ENCODE assay signal across 16 cellular contexts in genomic region chrX:119760026-119760902, GRCh38. TPM values are rescaled to one million over a fixed set of nuclear protein-coding genes. Genes with fewer than 3 reads are reported as not detected.
A peak's percentile ranks its signal among the peaks of the same experiment; 100 is the strongest.
DNase-seq lines count a peak whose midpoint lies in the region; ATAC-seq and TF ChIP-seq lines count a peak whose summit lies in the region.
"Had no signal": no experiment of that assay in that cellular context is flagged by ENCODE, and none has a peak within 500 bp of the region (broad histone marks: within the 10 kb centered on the region; RNA-seq: fewer than 3 reads in every experiment).

No MANE protein-coding gene starts in this region.

- H3K4me2 ChIP-seq in DOHH2 (ENCODE audit: low read length) = peak overlapping the region; percentile 95

- intact Hi-C loops in left ventricle myocardium superior (cut with micrococcal nuclease) = no loop called here

- H3K9me3 ChIP-seq in DOHH2 (ENCODE audit: control insufficient read depth, insufficient read depth, low read length) (no peaks in the 10 kb centered on the region), Peyer's patch (no peaks in the 10 kb centered on the region)
- H3K9me3 ChIP-seq: breast epithelium, Caco-2, mucosa of descending colon had no signal

- H3K4me1 Mint-ChIP-seq in naive thymus-derived CD8-positive, alpha-beta T cell = peaks cover 17 to 49% (median 40%) of the 10 kb centered on the region in 4 donors

- H3K4me3 ChIP-seq in DOHH2 (ENCODE audit: low read length) = peak overlapping the region; percentile 78
- H3K4me3 ChIP-seq in Peyer's patch = peak overlapping the region; percentile 56 to 66 (median 58)
- H3K4me3 ChIP-seq: mucosa of descending colon had no signal

- H4K20me1 ChIP-seq in DOHH2 (ENCODE audit: control insufficient read depth, insufficient read depth, low read depth, low read length) = no peaks in the 10 kb centered on the region

- H3K27ac Mint-ChIP-seq in naive thymus-derived CD8-positive, alpha-beta T cell = peak overlapping the region in 5 of 10 donors; percentile 19 to 75 (median 40)

- H3K36me3 ChIP-seq in DOHH2 (ENCODE audit: control insufficient read depth, low read length) (no peaks in the 10 kb centered on the region), Peyer's patch (no peaks in the 10 kb centered on the region)
- H3K36me3 ChIP-seq: breast epithelium had no signal

- H3K27ac ChIP-seq in DOHH2 (ENCODE audit: low read depth, low read length) = peak overlapping the region; percentile 67
- H3K27ac ChIP-seq in Peyer's patch = peak overlapping the region in 3 of 4 donors; percentile 75 to 91 (median 86)
- H3K27ac ChIP-seq: breast epithelium, epithelial cell of prostate had no signal

- no peaks in the 10 kb centered on the region for H3K36me3 Mint-ChIP-seq in naive thymus-derived CD8-positive, alpha-beta T cell

- no peaks in the 10 kb centered on the region for H3K9me2 ChIP-seq in DOHH2 (replicated peaks; ENCODE audit: control insufficient read depth, low read length)

- H3K27me3 Mint-ChIP-seq in naive thymus-derived CD8-positive, alpha-beta T cell = no peaks in the 10 kb centered on the region

- POLR2A ChIA-PET in naive thymus-derived CD8-positive, alpha-beta T cell (lab: Charles Lee) = interaction anchor here (0.6 to 6.9 kb wide), 6 partner anchors 14 to 111 kb away, joined by 3 to 43 read pairs (median 6); partner anchors contain the start of genes NDUFA1, RNF113A, RPL39 and SEPTIN6

- TF ChIP-seq CTCF in DOHH2 (IDR thresholded peaks at IDR 0.05; ENCODE audit: low read depth, low read length, poor library complexity, severe bottlenecking) (no peak), Peyer's patch (IDR thresholded peaks at IDR 0.05) (no peak)

- TF ChIP-seq POLR2A in GM19099 (IDR thresholded peaks at IDR 0.05; ENCODE audit: extremely low read depth, insufficient read length, low read depth) (peak; percentile 31), Peyer's patch (IDR thresholded peaks at IDR 0.05) (no peak)

- peak overlapping the region in 9 of 10 donors; percentile 25 to 83 (median 48) for H3K4me3 Mint-ChIP-seq in naive thymus-derived CD8-positive, alpha-beta T cell

- peaks cover 0 to 2% (median 0%) of the 10 kb centered on the region in 9 donors for H3K9me3 Mint-ChIP-seq in naive thymus-derived CD8-positive, alpha-beta T cell

- no peaks in the 10 kb centered on the region for H3K27me3 ChIP-seq in DOHH2 (ENCODE audit: control insufficient read depth, low read length)
- no peaks in the 10 kb centered on the region for H3K27me3 ChIP-seq in Peyer's patch

- H3F3A ChIP-seq in DOHH2 (ENCODE audit: control insufficient read depth, insufficient read depth) = peaks cover 23% of the 10 kb centered on the region

- no peaks in the 10 kb centered on the region for H3K79me2 ChIP-seq in DOHH2 (ENCODE audit: control insufficient read depth, low read length)

- H3K4me1 ChIP-seq in DOHH2 (ENCODE audit: control insufficient read depth, low read length) = peaks cover 73% of the 10 kb centered on the region
- peaks cover 0 to 9% (median 6%) of the 10 kb centered on the region in 4 donors for H3K4me1 ChIP-seq in Peyer's patch
- H3K4me1 ChIP-seq: breast epithelium, Caco-2 had no signal

- peak in 2 of 3 donors; percentile 58 to 66 for DNase-seq in Peyer's patch
- DNase-seq in naive thymus-derived CD8-positive, alpha-beta T cell = no peak
- no peak for DNase-seq in stimulated activated CD4-positive, alpha-beta T cell treated with anti-CD3 and anti-CD28 coated beads, Interleukin-15, amount 100 ng/mL, for 24 hours
- DNase-seq in stimulated activated CD4-positive, alpha-beta T cell treated with anti-CD3 and anti-CD28 coated beads, Interleukin-1b, Interleukin-23, amount 100 ng/mL, for 48 hours = no peak
- DNase-seq in left ventricle myocardium superior = no peak
- DNase-seq: activated T-cell treated with anti-CD3 and anti-CD28 coated beads, Interleukin-2, amount 50 U/mL, for 1 hour; Caco-2; hippocampal formation; NCI-H187 treated with DMSO at 0.1 percent for 48 hours; OCI-M1 had no signal

- ATAC-seq in naive thymus-derived CD8-positive, alpha-beta T cell = no peak
- ATAC-seq in HG02588 (IDR thresholded peaks at IDR 0.05; ENCODE audit: unreplicated experiment) (no peak), left ventricle myocardium superior (no peak)
- ATAC-seq: mucosa of descending colon had no signal

RNA-seq across cellular contexts. Expression of gene SOWAHD, which starts 1.9 kb away (rescaled TPM):
- total RNA-seq in Peyer's patch (1 to 10 TPM in 3 of 4 donors, not detected in 1; 1.3 to 2.7 (median 2.5) TPM), left ventricle myocardium superior (0.32 TPM)
- 1 to 10 TPM; 1.2 to 2.0 TPM for total RNA-seq in naive thymus-derived CD8-positive, alpha-beta T cell
- 1 to 10 TPM in 1 of 3 donors, under 1 TPM in 2; 0.43 to 1.1 (median 0.47) TPM for polyA plus RNA-seq in naive thymus-derived CD8-positive, alpha-beta T cell

RNA-seq across cellular contexts. Expression of gene RPL39, which starts 31.2 kb away (rescaled TPM):
- 1,000 to 10,000 TPM in 2 of 4 donors, 100 to 1,000 TPM in 2; 781 to 2,903 (median 945) TPM for total RNA-seq in Peyer's patch
- total RNA-seq in naive thymus-derived CD8-positive, alpha-beta T cell = 1,000 to 10,000 TPM; 3,863 to 3,911 TPM
- 1,000 to 10,000 TPM; 4,465 to 5,898 (median 5,767) TPM for polyA plus RNA-seq in naive thymus-derived CD8-positive, alpha-beta T cell
- total RNA-seq in left ventricle myocardium superior = 1,069 TPM

Comparison
In these comparisons a context has a peak if more than half of its experiments do, and no peak if none do; other contexts are left out.
1. DNase-seq: peak in Peyer's patch (2 of 3); none in naive thymus-derived CD8-positive, alpha-beta T cell (0 of 10), stimulated activated CD4-positive, alpha-beta T cell treated with anti-CD3 and anti-CD28 coated beads, Interleukin-15, amount 100 ng/mL, for 24 hours (single experiment), stimulated activated CD4-positive, alpha-beta T cell treated with anti-CD3 and anti-CD28 coated beads, Interleukin-1b, Interleukin-23, amount 100 ng/mL, for 48 hours (single experiment) and left ventricle myocardium superior (single experiment).